In the genomic region with DNA sequence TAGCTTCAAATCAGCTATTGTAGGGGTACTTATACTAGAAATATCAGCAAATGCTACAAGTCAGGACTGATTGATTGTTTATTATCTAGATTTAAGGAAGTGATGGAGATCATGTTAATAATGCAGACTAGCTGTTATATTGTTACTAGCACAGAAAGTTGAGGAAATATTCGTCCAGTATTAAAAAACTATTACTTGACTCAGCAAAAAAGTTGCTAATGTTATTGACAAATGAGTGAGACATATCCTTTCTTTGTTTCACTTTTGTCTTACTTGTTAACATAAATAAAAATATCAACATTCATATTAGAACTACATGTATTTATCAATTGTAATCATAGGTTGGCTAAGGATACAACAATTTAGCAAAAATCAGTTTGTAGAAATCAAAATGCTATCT, we compare ENCODE assay signal across 21 cellular contexts.
DNase-seq lines count a peak whose midpoint lies in the region; ATAC-seq, FAIRE-seq and TF ChIP-seq lines count a peak whose summit lies in the region.
"Had no signal": no experiment of that assay in that cellular context is flagged by ENCODE, and none has a peak within 500 bp of the region (broad histone marks: within the 10 kb centered on the region; RNA-seq: fewer than 3 reads in every experiment).

No MANE protein-coding gene starts in this region.

- H3K9me3 ChIP-seq in A549 (no peaks in the 10 kb centered on the region), K562 (replicated peaks; ENCODE audit: control insufficient read depth, insufficient read depth, low read depth, low read length) (no peaks in the 10 kb centered on the region)
- H3K9me3 ChIP-seq: BLaER1 treated with 17β-estradiol and CSF1 and Interleukin-3, amounts not matched to agents 10 nM and 100 nM; Caco-2 had no signal

- no peaks in the 10 kb centered on the region for H3K27me3 ChIP-seq in K562 (ENCODE audit: control insufficient read depth in 2 of 2, insufficient read depth in 2 of 2, low read length in 2 of 2)

- no peak overlapping the region for H3K9ac ChIP-seq in K562 (ENCODE audit: insufficient read depth in 1 of 2, low read depth in 2 of 2, low read length in 2 of 2)
- H3K9ac ChIP-seq: BLaER1 treated with 17β-estradiol and CSF1 and Interleukin-3, amounts not matched to agents 10 nM and 100 nM had no signal

- H3K4me3 ChIP-seq in A549: no peak overlapping the region
- no peak overlapping the region for H3K4me3 ChIP-seq in K562
- H3K4me3 ChIP-seq: BLaER1 treated with 17β-estradiol and CSF1 and Interleukin-3, amounts not matched to agents 10 nM and 100 nM; GM12878 had no signal

- TF ChIP-seq RAD21 in A549 (conservative IDR thresholded peaks at IDR 0.05 in 1 of 2, IDR thresholded peaks at IDR 0.05 in 1 of 2) (no peak), K562 (CRISPR knock-in tag; conservative IDR thresholded peaks at IDR 0.05 in 1 of 2, IDR thresholded peaks at IDR 0.05 in 1 of 2) (no peak)

- H3K4me1 ChIP-seq in A549 (no peaks in the 10 kb centered on the region), K562 (replicated peaks in 1 of 2; ENCODE audit: control insufficient read depth in 2 of 2, insufficient read depth in 2 of 2, low read length in 2 of 2) (no peaks in the 10 kb centered on the region)
- H3K4me1 ChIP-seq: Caco-2 had no signal

- CTCF ChIA-PET in A549 (lab: Yijun Ruan, JAX): no interaction called here
- CTCF ChIA-PET in K562 (lab: Yijun Ruan, JAX; ENCODE audit: low intra/inter-chr PET ratio): no interaction called here

- H2AFZ ChIP-seq in K562 (ENCODE audit: low read depth, low read length): no peak overlapping the region

- FAIRE-seq in A549 (lab: Jason Lieb, UNC) (no peak), G401.6 (lab: Jason Lieb, UNC) (peak; percentile 25), K562 (lab: Jason Lieb, UNC) (no peak)
- FAIRE-seq: A204.1, D721Med, GM12878, GM12892, GM18507 had no signal

- no peak overlapping the region for H3K27ac ChIP-seq in A549
- no peak overlapping the region for H3K27ac ChIP-seq in K562 (ENCODE audit: extremely low read depth, low read depth, low read length)
- H3K27ac ChIP-seq: BLaER1 treated with 17β-estradiol and CSF1 and Interleukin-3, amounts not matched to agents 10 nM and 100 nM; C4-2B had no signal

- no peak for ATAC-seq in A549
- ATAC-seq in K562: no peak
- no peak for ATAC-seq in HG02798 (IDR thresholded peaks at IDR 0.05; ENCODE audit: poor library complexity, unreplicated experiment)
- no peak for ATAC-seq in HG03565 (IDR thresholded peaks at IDR 0.05; ENCODE audit: unreplicated experiment)
- ATAC-seq: CD8-positive, alpha-beta T cell; GM12878 had no signal

- in situ Hi-C loops in K562 (cut with MboI): no loop called here

- POLR2A ChIA-PET in A549 (lab: Yijun Ruan, JAX) (no interaction called here), K562 (lab: Yijun Ruan, JAX) (no interaction called here)

- no peaks in the 10 kb centered on the region for H4K20me1 ChIP-seq in K562 (replicated peaks; ENCODE audit: control insufficient read depth, insufficient read depth, low read length)

- no peak for TF ChIP-seq POLR2A in A549 (IDR thresholded peaks at IDR 0.05; ENCODE audit: low read length)
- TF ChIP-seq POLR2A in K562 (conservative IDR thresholded peaks at IDR 0.05): no peak

- intact Hi-C loops in K562 (cut with micrococcal nuclease): no loop called here

- DNase-seq in A549 (ENCODE audit: low read depth in 1 of 2, low spot score in 1 of 2): no peak
- DNase-seq in K562 (ENCODE audit: extremely low read depth in 1 of 4, low spot score in 3 of 4): no peak
- DNase-seq in activated CD4-positive, alpha-beta T cell treated with anti-CD3 and anti-CD28 coated beads for 48 hours: no peak
- DNase-seq: 8988T; AML-193; Caco-2; Calu3; CD4-positive, alpha-beta T cell; CD8-positive, alpha-beta T cell; DMS79 treated with DMSO at 0.1 percent for 48 hours; GDM1 had no signal

- H3K9me1 ChIP-seq in K562 (ENCODE audit: control insufficient read depth, insufficient read depth, low read length): no peaks in the 10 kb centered on the region

- 9% methylated on average over 1 of the region's 1 CpG for WGBS in A549 (ENCODE audit: missing lambda C conversion rate)
- WGBS in K562 (ENCODE audit: insufficient coverage, low coverage, missing lambda C conversion rate): 0% methylated on average over 1 of the region's 1 CpG

- TF ChIP-seq CTCF in A549 (IDR thresholded peaks at IDR 0.05) (no peak), K562 (IDR thresholded peaks at IDR 0.05 in 2 of 3, conservative IDR thresholded peaks at IDR 0.05 in 1 of 3; ENCODE audit: insufficient read depth in 2 of 3, low read depth in 1 of 3, low read length in 3 of 3) (no peak)

- BruUV-seq in K562 (replicated peaks; lab: Mats Ljungman, UMichigan): no TSS peak

- TF ChIP-seq EP300 in A549 (IDR thresholded peaks at IDR 0.05): no peak
- TF ChIP-seq EP300 in K562 (IDR thresholded peaks at IDR 0.05; ENCODE audit: low read length): no peak

- no peaks in the 10 kb centered on the region for H3K79me2 ChIP-seq in K562 (ENCODE audit: control insufficient read depth, insufficient read depth, low read length)

- H3K4me2 ChIP-seq in A549: no peak overlapping the region
- H3K4me2 ChIP-seq in K562 (ENCODE audit: insufficient read depth, low read length): no peak overlapping the region
- H3K4me2 ChIP-seq: BLaER1 treated with 17β-estradiol and CSF1 and Interleukin-3, amounts not matched to agents 10 nM and 100 nM had no signal

- H3K36me3 ChIP-seq in K562 (ENCODE audit: control insufficient read depth, insufficient read depth, low read length): no peaks in the 10 kb centered on the region
- H3K36me3 ChIP-seq: BLaER1 treated with 17β-estradiol and CSF1 and Interleukin-3, amounts not matched to agents 10 nM and 100 nM had no signal

TF ChIP-seq in A549, 52 proteins besides CTCF, POLR2A, EP300 and RAD21:
- TF ChIP-seq MAFK (IDR thresholded peaks at IDR 0.05; ENCODE audit: partially characterized antibody) (peak; percentile 49), RCOR1 (IDR thresholded peaks at IDR 0.05; ENCODE audit: low read depth, low read length) (no peak), BHLHE40 (IDR thresholded peaks at IDR 0.05; ENCODE audit: low read depth, low read length) (no peak)

TF ChIP-seq in K562, 482 proteins besides CTCF, POLR2A, EP300 and RAD21 (continues in another document):
- TF ChIP-seq ELF2 (CRISPR knock-in tag; IDR thresholded peaks at IDR 0.05): no peak
- no peak for TF ChIP-seq TSHZ1 (CRISPR knock-in tag; IDR thresholded peaks at IDR 0.05)
- TF ChIP-seq PHB2 (IDR thresholded peaks at IDR 0.05; ENCODE audit: low read depth): no peak
- no peak for TF ChIP-seq FIP1L1 (IDR thresholded peaks at IDR 0.05; ENCODE audit: low read depth, low read length, poor library complexity, severe bottlenecking)
- TF ChIP-seq GATA2 (CRISPR knock-in tag; IDR thresholded peaks at IDR 0.05): no peak
- no peak for TF ChIP-seq ARNT (IDR thresholded peaks at IDR 0.05)
- TF ChIP-seq HMG20B (CRISPR knock-in tag; IDR thresholded peaks at IDR 0.05): no peak
- TF ChIP-seq BMI1 (IDR thresholded peaks at IDR 0.05; ENCODE audit: low read length): no peak
- TF ChIP-seq PTTG1 (tag; IDR thresholded peaks at IDR 0.05; ENCODE audit: low read depth): no peak

Comparison
In these comparisons a context has a peak if more than half of its experiments do, and no peak if none do; other contexts are left out.
1. Of the 35 proteins assayed by ChIP-seq in both K562 and A549: peak only in K562: none; only in A549: MAFK; in both: none; in neither: 34.